10 cellular contexts compared by ENCODE assay signal in genomic region chr22:39960791-39961746, GRCh38. TPM values are rescaled to one million over a fixed set of nuclear protein-coding genes. Genes with fewer than 3 reads are reported as not detected.
DNase-seq lines count a peak whose midpoint lies in the region; ATAC-seq, FAIRE-seq and TF ChIP-seq lines count a peak whose summit lies in the region.
"Had no signal": no experiment of that assay in that cellular context is flagged by ENCODE, and none has a peak within 500 bp of the region (broad histone marks: within the 10 kb centered on the region; RNA-seq: fewer than 3 reads in every experiment).

No MANE protein-coding gene starts in this region.

- no peaks in the 10 kb centered on the region for H3K27me3 ChIP-seq in RWPE2 (ENCODE audit: insufficient read depth, poor library complexity, severe bottlenecking)
- no peaks in the 10 kb centered on the region for H3K27me3 ChIP-seq in pancreas
- H3K27me3 ChIP-seq in colonic mucosa = no peaks in the 10 kb centered on the region

- H3K36me3 Mint-ChIP-seq in activated naive CD8-positive, alpha-beta T cell = peaks cover 32% of the 10 kb centered on the region

- H3K36me3 ChIP-seq in RWPE2 (ENCODE audit: low read depth) = no peaks in the 10 kb centered on the region
- H3K36me3 ChIP-seq in pancreas = no peaks in the 10 kb centered on the region
- H3K36me3 ChIP-seq in colonic mucosa = no peaks in the 10 kb centered on the region
- H3K36me3 ChIP-seq: thoracic aorta had no signal

- H3K9ac ChIP-seq in colonic mucosa (ENCODE audit: low read depth in 2 of 2, low read length in 2 of 2) = no peak overlapping the region

- H3K4me1 ChIP-seq in RWPE2 (ENCODE audit: insufficient read depth, poor library complexity, severe bottlenecking) (peaks cover 9% of the 10 kb centered on the region), pancreas (no peaks in the 10 kb centered on the region), colonic mucosa (no peaks in the 10 kb centered on the region)

- peaks cover 75% of the 10 kb centered on the region for H3K4me1 Mint-ChIP-seq in activated naive CD8-positive, alpha-beta T cell (ENCODE audit: low read depth)

- TF ChIP-seq CTCF in RWPE2 (IDR thresholded peaks at IDR 0.05; ENCODE audit: poor library complexity, severe bottlenecking) = no peak
- TF ChIP-seq CTCF in pancreas (IDR thresholded peaks at IDR 0.05) = no peak
- TF ChIP-seq CTCF in colonic mucosa (IDR thresholded peaks at IDR 0.05) = no peak

- no peaks in the 10 kb centered on the region for H3K27me3 Mint-ChIP-seq in activated naive CD8-positive, alpha-beta T cell

- 81 to 86% methylated on average over 13 of the region's 13 CpGs for WGBS in pancreas, 2 donors

- ATAC-seq in GM18511 (IDR thresholded peaks at IDR 0.05; ENCODE audit: unreplicated experiment) (peak; percentile 88), HG02885 (IDR thresholded peaks at IDR 0.05; ENCODE audit: poor library complexity, unreplicated experiment) (peak; percentile 91), RWPE2 (ENCODE audit: low read depth) (peak; percentile 74), pancreas (peak in 3 of 4 donors; percentile 31 to 79 (median 63))

- H3K9me3 Mint-ChIP-seq in activated naive CD8-positive, alpha-beta T cell (ENCODE audit: low read depth) = no peaks in the 10 kb centered on the region

- H3K27ac ChIP-seq in RWPE2 (ENCODE audit: poor library complexity, severe bottlenecking) (peak overlapping the region; percentile 41), pancreas (no peak overlapping the region), colonic mucosa (no peak overlapping the region)
- H3K27ac ChIP-seq: thoracic aorta, VCaP had no signal

- no peaks in the 10 kb centered on the region for H3K9me3 ChIP-seq in RWPE2 (ENCODE audit: severe bottlenecking)
- H3K9me3 ChIP-seq in pancreas = no peaks in the 10 kb centered on the region
- no peaks in the 10 kb centered on the region for H3K9me3 ChIP-seq in colonic mucosa
- H3K9me3 ChIP-seq: thoracic aorta had no signal

- no peak for DNase-seq in RWPE2 (ENCODE audit: low spot score)
- peak in 1 of 6 donors; percentile 30 for DNase-seq in pancreas
- DNase-seq in putamen (ENCODE audit: low spot score) = no peak
- no peak for DNase-seq in foreskin melanocyte
- no peak for DNase-seq in colonic mucosa

- intact Hi-C loops in pancreas (cut with DNase I) (no loop called here), colonic mucosa (cut with DNase I) (no loop called here)

- H3K4me3 ChIP-seq in RWPE2 (ENCODE audit: severe bottlenecking) = no peak overlapping the region
- H3K4me3 ChIP-seq in pancreas = no peak overlapping the region
- no peak overlapping the region for H3K4me3 ChIP-seq in colonic mucosa
- H3K4me3 ChIP-seq: thoracic aorta had no signal

- H3K27ac Mint-ChIP-seq in activated naive CD8-positive, alpha-beta T cell = peak overlapping the region; percentile 96

- FAIRE-seq in pancreas (lab: Jason Lieb, UNC) = no peak

- peak overlapping the region; percentile 83 for H3K4me3 Mint-ChIP-seq in activated naive CD8-positive, alpha-beta T cell

RNA-seq across cellular contexts. Expression of gene TMA7B, which starts 0.9 kb away (rescaled TPM):
- total RNA-seq in pancreas = under 1 TPM in 2 of 6 donors, not detected in 4; 0.13 to 0.17 TPM
- polyA plus RNA-seq in pancreas = not detected
- under 1 TPM in 1 of 2 donors, not detected in 1; 0.20 TPM for total RNA-seq in colonic mucosa

RNA-seq across cellular contexts. Expression of gene FAM83F, which starts 33.7 kb away (rescaled TPM):
- total RNA-seq in pancreas (10 to 100 TPM; 12.1 to 19.8 (median 16.8) TPM), colonic mucosa (10 to 100 TPM; 38.3 to 40.6 TPM)
- polyA plus RNA-seq in pancreas = 1 to 10 TPM; 4.9 to 5.1 TPM
